28 cellular contexts compared by ENCODE assay signal in the genomic region with DNA sequence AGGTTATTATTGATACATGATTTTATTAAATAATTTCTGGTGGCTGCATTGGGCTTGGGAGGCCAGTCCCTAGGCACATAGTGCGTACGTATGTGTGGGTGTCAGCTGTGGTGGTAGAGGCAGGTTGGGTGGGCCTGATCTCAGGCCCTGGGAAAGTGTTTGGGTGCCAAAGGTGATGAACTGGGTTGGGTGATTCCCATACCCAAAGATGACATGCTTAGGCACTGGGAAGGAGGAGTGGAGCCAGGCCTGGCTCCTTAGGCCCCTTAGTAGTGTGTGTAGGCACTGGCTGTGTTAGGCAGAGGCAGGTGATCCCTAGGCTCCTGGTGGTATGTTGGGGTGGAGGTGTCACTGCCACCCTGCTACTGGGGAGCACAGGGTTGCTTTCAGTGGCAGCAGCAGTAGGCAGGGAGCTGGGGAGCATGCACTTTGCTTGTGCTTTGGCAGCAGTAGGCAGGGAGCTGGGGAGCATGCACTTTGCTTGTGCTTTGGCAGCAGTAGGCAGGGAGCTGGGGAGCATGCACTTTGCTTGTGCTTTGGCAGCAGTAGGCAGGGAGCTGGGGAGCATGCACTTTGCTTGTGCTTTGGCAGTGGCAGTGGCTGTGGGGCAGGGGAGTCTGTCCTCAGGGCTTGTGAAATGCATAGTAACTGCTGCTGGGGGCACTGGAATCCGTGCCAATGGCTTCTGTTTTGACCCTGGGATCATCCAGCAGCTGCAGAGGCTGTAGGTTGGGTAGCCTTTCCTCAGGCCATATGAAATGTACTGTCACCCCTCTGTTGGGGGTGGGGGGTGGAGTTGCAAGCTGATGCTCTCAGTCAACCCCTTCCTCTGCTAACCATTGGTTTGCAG.
"Had no signal": no experiment of that assay in that cellular context is flagged by ENCODE, and none has a peak within 500 bp of the region (broad histone marks: within the 10 kb centered on the region; RNA-seq: fewer than 3 reads in every experiment).

No MANE protein-coding gene starts in this region.

- H3K27ac ChIP-seq: adrenal gland, body of pancreas, breast epithelium, SJSA1 had no signal

- DNase-seq: activated CD4-positive, alpha-beta memory T cell treated with anti-CD3 and anti-CD28 coated beads, Interleukin-2, amount 10 ng/mL, durations not matched to agents 7 days and 5 days; activated CD4-positive, alpha-beta T cell treated with anti-CD3 and anti-CD28 coated beads, Interleukin-2, amount 50 U/mL, for 1 hour; activated gamma-delta T cell; activated naive CD4-positive, alpha-beta T cell treated with Interleukin-2 at 50 U/mL for 16 hours; activated naive CD8-positive, alpha-beta T cell treated with anti-CD3 and anti-CD28 coated beads, Interleukin-2, amount 10 ng/mL, durations not matched to agents 7 days and 5 days; activated T-cell treated with anti-CD3 and anti-CD28 coated beads, Interleukin-2, amount 50 U/mL, for 24 hours; adrenal gland; body of pancreas; caudate nucleus; Kasumi-1; KG1; MG63; NCI-H1048; NCI-H1105 treated with DMSO at 0.1 percent for 48 hours; NCI-H1436; NCI-H1694; NCI-H2029; NCI-H345; NCI-H524 treated with DMSO at 0.1 percent for 48 hours; SHP77 treated with DMSO at 0.1 percent for 48 hours; SK-N-SH had no signal

- H3K4me1 ChIP-seq: adrenal gland, body of pancreas, breast epithelium, SJSA1 had no signal

- H3K36me3 ChIP-seq: adrenal gland, breast epithelium, MG63, SJSA1 had no signal

- H3K4me3 Mint-ChIP-seq: activated CD4-positive, alpha-beta memory T cell treated with anti-CD3 and anti-CD28 coated beads, Interleukin-2, amount 10 ng/mL, durations not matched to agents 7 days and 5 days; activated naive CD4-positive, alpha-beta T cell treated with anti-CD3 and anti-CD28 coated beads, Interleukin-2, amount 50 U/mL, for 24 hours; activated naive CD8-positive, alpha-beta T cell treated with anti-CD3 and anti-CD28 coated beads, Interleukin-2, amount 10 ng/mL, durations not matched to agents 7 days and 5 days; activated T-cell treated with anti-CD3 and anti-CD28 coated beads, Interleukin-2, amount 50 U/mL, for 24 hours; T-helper 1 cell treated with Interleukin-12 subunit alpha and Interleukin-12 subunit beta and Interleukin-4 antibody, amounts not matched to agents 30 μg/mL and 1 μg/mL, for 36 hours; T-helper 2 cell treated with Interferon-gamma antibody and Interleukin-4, amounts not matched to agents 5 μg/mL and 100 μg/mL, for 36 hours had no signal

- H3K9ac ChIP-seq: SK-N-SH had no signal

- H3K36me3 Mint-ChIP-seq: activated naive CD4-positive, alpha-beta T cell treated with anti-CD3 and anti-CD28 coated beads, Interleukin-2, amount 50 U/mL, for 24 hours; activated naive CD8-positive, alpha-beta T cell treated with anti-CD3 and anti-CD28 coated beads, Interleukin-2, amount 10 ng/mL, durations not matched to agents 7 days and 5 days had no signal

- ATAC-seq: body of pancreas, Panc1 had no signal

- H3K27me3 ChIP-seq: adrenal gland, body of pancreas, breast epithelium, MG63, SJSA1 had no signal

- H3K4me1 Mint-ChIP-seq: activated CD4-positive, alpha-beta memory T cell treated with anti-CD3 and anti-CD28 coated beads, Interleukin-2, amount 10 ng/mL, durations not matched to agents 7 days and 5 days; activated naive CD4-positive, alpha-beta T cell treated with anti-CD3 and anti-CD28 coated beads, Interleukin-2, amount 50 U/mL, for 24 hours; activated naive CD8-positive, alpha-beta T cell treated with anti-CD3 and anti-CD28 coated beads, Interleukin-2, amount 10 ng/mL, durations not matched to agents 7 days and 5 days had no signal

- H3K9me3 ChIP-seq: adrenal gland, body of pancreas, breast epithelium, MG63, SJSA1, SK-N-SH had no signal

- H3K4me3 ChIP-seq: adrenal gland, body of pancreas, breast epithelium, MG63, SJSA1 had no signal

- H3K27ac Mint-ChIP-seq: activated CD4-positive, alpha-beta memory T cell treated with anti-CD3 and anti-CD28 coated beads, Interleukin-2, amount 10 ng/mL, durations not matched to agents 7 days and 5 days; activated naive CD4-positive, alpha-beta T cell treated with anti-CD3 and anti-CD28 coated beads, Interleukin-2, amount 50 U/mL, for 24 hours; activated naive CD8-positive, alpha-beta T cell treated with anti-CD3 and anti-CD28 coated beads, Interleukin-2, amount 10 ng/mL, durations not matched to agents 7 days and 5 days; activated T-cell treated with anti-CD3 and anti-CD28 coated beads, Interleukin-2, amount 50 U/mL, for 24 hours; activated T-helper 2 cell treated with anti-CD3 and anti-CD28 coated beads, Interferon-gamma antibody, Interleukin-2, Interleukin-4, amounts not matched to agents 10 μg/mL and 5 μg/mL and 100 μg/mL, durations not matched to agents 14 hours and 24 hours and 36 hours; T-helper 1 cell treated with Interleukin-12 subunit alpha and Interleukin-12 subunit beta and Interleukin-4 antibody, amounts not matched to agents 30 μg/mL and 1 μg/mL, for 36 hours; T-helper 2 cell treated with Interferon-gamma antibody and Interleukin-4, amounts not matched to agents 5 μg/mL and 100 μg/mL, for 36 hours had no signal

- H3K9me3 Mint-ChIP-seq: activated CD4-positive, alpha-beta memory T cell treated with anti-CD3 and anti-CD28 coated beads, Interleukin-2, amount 10 ng/mL, durations not matched to agents 7 days and 5 days; activated naive CD4-positive, alpha-beta T cell treated with anti-CD3 and anti-CD28 coated beads, Interleukin-2, amount 50 U/mL, for 24 hours; activated naive CD8-positive, alpha-beta T cell treated with anti-CD3 and anti-CD28 coated beads, Interleukin-2, amount 10 ng/mL, durations not matched to agents 7 days and 5 days; activated T-cell treated with anti-CD3 and anti-CD28 coated beads, Interleukin-2, amount 50 U/mL, for 24 hours; activated T-helper 2 cell treated with anti-CD3 and anti-CD28 coated beads, Interferon-gamma antibody, Interleukin-2, Interleukin-4, amounts not matched to agents 10 μg/mL and 5 μg/mL and 100 μg/mL, durations not matched to agents 14 hours and 24 hours and 36 hours; T-helper 1 cell treated with Interleukin-12 subunit alpha and Interleukin-12 subunit beta and Interleukin-4 antibody, amounts not matched to agents 30 μg/mL and 1 μg/mL, for 36 hours; T-helper 2 cell treated with Interferon-gamma antibody and Interleukin-4, amounts not matched to agents 5 μg/mL and 100 μg/mL, for 36 hours had no signal
